9 cellular contexts compared by ENCODE assay signal in the genomic region with DNA sequence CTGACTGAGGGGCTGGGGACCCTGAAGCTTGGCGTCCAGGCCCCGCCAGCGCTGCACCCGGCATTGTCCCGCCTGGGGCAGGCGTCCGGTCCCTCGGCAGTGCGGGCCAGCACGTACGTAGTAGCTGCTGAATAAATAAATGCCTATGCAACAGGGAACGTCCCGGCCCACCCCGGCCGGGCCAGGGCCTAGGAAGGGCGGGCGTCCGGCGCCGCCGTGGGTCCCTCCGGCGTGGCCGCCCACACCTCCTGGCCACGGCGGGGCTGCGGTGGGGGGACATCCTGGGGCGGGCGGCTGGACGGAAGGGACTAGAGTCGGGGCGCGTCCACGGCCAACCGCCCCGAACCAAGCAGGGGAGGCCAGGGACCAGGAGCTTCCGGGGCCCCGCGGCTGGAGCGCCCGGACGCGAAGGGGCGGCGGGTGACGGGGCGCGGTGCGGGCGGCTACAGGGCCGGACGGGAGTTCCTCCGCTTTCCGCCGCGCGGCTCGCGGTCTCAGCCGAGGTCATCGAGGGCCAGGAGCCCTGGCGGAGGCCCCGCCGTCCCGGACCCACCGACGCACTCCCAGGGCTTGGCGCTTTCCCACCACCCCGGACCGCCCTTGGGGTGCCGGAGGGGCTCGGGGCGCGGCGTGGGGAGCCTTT. TPM values are rescaled to one million over a fixed set of nuclear protein-coding genes. Genes with fewer than 3 reads are reported as not detected.
DNase-seq lines count a peak whose midpoint lies in the region; ATAC-seq and TF ChIP-seq lines count a peak whose summit lies in the region.
"Had no signal": no experiment of that assay in that cellular context is flagged by ENCODE, and none has a peak within 500 bp of the region (broad histone marks: within the 10 kb centered on the region; RNA-seq: fewer than 3 reads in every experiment).

No MANE protein-coding gene starts in this region.

- DNase-seq in 8988T: peak; percentile 70
- DNase-seq in HPDE6-E6E7 (ENCODE audit: extremely low spot score): peak; percentile 35
- DNase-seq in activated T-helper 2 cell treated with anti-CD3 and anti-CD28 coated beads, Interferon-gamma antibody, Interleukin-2, Interleukin-4, amounts not matched to agents 10 μg/mL and 5 μg/mL and 100 μg/mL, durations not matched to agents 14 hours and 24 hours and 36 hours (ENCODE audit: low spot score): peak; percentile 9
- DNase-seq in fibroblast of pulmonary artery (ENCODE audit: low read depth): peak; percentile 61
- DNase-seq in natural killer cell: peak; percentile 40
- DNase-seq in RPMI8226: no peak
- no peak for DNase-seq in cerebellum (ENCODE audit: low spot score)
- DNase-seq: DND-41 had no signal

- TF ChIP-seq CTCF in fibroblast of pulmonary artery (IDR thresholded peaks at IDR 0.05; ENCODE audit: low read length, missing control alignments): no peak
- no peak for TF ChIP-seq CTCF in natural killer cell (IDR thresholded peaks at IDR 0.05)

- ATAC-seq in GM19438 (IDR thresholded peaks at IDR 0.05; ENCODE audit: low read depth, unreplicated experiment) (peak; percentile 27), natural killer cell (peak; percentile 27 to 47 (median 29))

- H3K4me3 Mint-ChIP-seq in activated T-helper 2 cell treated with anti-CD3 and anti-CD28 coated beads, Interferon-gamma antibody, Interleukin-2, Interleukin-4, amounts not matched to agents 10 μg/mL and 5 μg/mL and 100 μg/mL, durations not matched to agents 14 hours and 24 hours and 36 hours (ENCODE audit: low read depth): peak overlapping the region; percentile 21
- H3K4me3 Mint-ChIP-seq in natural killer cell: peak overlapping the region; percentile 84

- no peak overlapping the region for H3K27ac Mint-ChIP-seq in activated T-helper 2 cell treated with anti-CD3 and anti-CD28 coated beads, Interferon-gamma antibody, Interleukin-2, Interleukin-4, amounts not matched to agents 10 μg/mL and 5 μg/mL and 100 μg/mL, durations not matched to agents 14 hours and 24 hours and 36 hours
- peak overlapping the region; percentile 57 to 87 for H3K27ac Mint-ChIP-seq in natural killer cell

- peaks cover 57% of the 10 kb centered on the region for H3K27me3 Mint-ChIP-seq in activated T-helper 2 cell treated with anti-CD3 and anti-CD28 coated beads, Interferon-gamma antibody, Interleukin-2, Interleukin-4, amounts not matched to agents 10 μg/mL and 5 μg/mL and 100 μg/mL, durations not matched to agents 14 hours and 24 hours and 36 hours (ENCODE audit: low read depth)
- H3K27me3 Mint-ChIP-seq in natural killer cell (ENCODE audit: low read depth in 2 of 2): peaks cover 8 to 15% of the 10 kb centered on the region in 2 donors

- H3K9me3 Mint-ChIP-seq in activated T-helper 2 cell treated with anti-CD3 and anti-CD28 coated beads, Interferon-gamma antibody, Interleukin-2, Interleukin-4, amounts not matched to agents 10 μg/mL and 5 μg/mL and 100 μg/mL, durations not matched to agents 14 hours and 24 hours and 36 hours: no peaks in the 10 kb centered on the region
- no peaks in the 10 kb centered on the region for H3K9me3 Mint-ChIP-seq in natural killer cell

- H3K4me1 Mint-ChIP-seq in activated T-helper 2 cell treated with anti-CD3 and anti-CD28 coated beads, Interferon-gamma antibody, Interleukin-2, Interleukin-4, amounts not matched to agents 10 μg/mL and 5 μg/mL and 100 μg/mL, durations not matched to agents 14 hours and 24 hours and 36 hours (ENCODE audit: low read depth): no peaks in the 10 kb centered on the region
- H3K4me1 Mint-ChIP-seq in natural killer cell: peaks cover 12 to 13% of the 10 kb centered on the region in 2 donors

- no peaks in the 10 kb centered on the region for H3K36me3 Mint-ChIP-seq in activated T-helper 2 cell treated with anti-CD3 and anti-CD28 coated beads, Interferon-gamma antibody, Interleukin-2, Interleukin-4, amounts not matched to agents 10 μg/mL and 5 μg/mL and 100 μg/mL, durations not matched to agents 14 hours and 24 hours and 36 hours (ENCODE audit: low read depth)
- no peaks in the 10 kb centered on the region for H3K36me3 Mint-ChIP-seq in natural killer cell

- H3K4me3 ChIP-seq in fibroblast of pulmonary artery (replicated peaks; ENCODE audit: low read depth, low read length): peak overlapping the region; percentile 78

- intact Hi-C loops in activated T-helper 2 cell treated with anti-CD3 and anti-CD28 coated beads, Interferon-gamma antibody, Interleukin-2, Interleukin-4, amounts not matched to agents 10 μg/mL and 5 μg/mL and 100 μg/mL, durations not matched to agents 14 hours and 24 hours and 36 hours (cut with micrococcal nuclease): loop anchor here (10.0 kb wide), 1 partner anchor 953 kb away; no protein-coding TSS in a partner anchor
- intact Hi-C loops in natural killer cell (cut with micrococcal nuclease): loop anchor here (2.0 kb wide), 1 partner anchor 347 kb away; a partner anchor contains a TSS

RNA-seq across cellular contexts. Expression of a gene that starts 0.9 kb away (rescaled TPM):
- 0.50 and 0.55 TPM in 2 replicates for total RNA-seq in activated T-helper 2 cell treated with anti-CD3 and anti-CD28 coated beads, Interferon-gamma antibody, Interleukin-2, Interleukin-4, amounts not matched to agents 10 μg/mL and 5 μg/mL and 100 μg/mL, durations not matched to agents 14 hours and 24 hours and 36 hours
- total RNA-seq in natural killer cell (10 to 100 TPM in 1 of 3 donors, 1 to 10 TPM in 2; 8.2 to 22.7 (median 9.2) TPM), cerebellum (50.1 TPM)

Comparison
In these comparisons a context has a peak if more than half of its experiments do, and no peak if none do; other contexts are left out.
1. DNase-seq: peak in 8988T (single experiment), HPDE6-E6E7 (single experiment), activated T-helper 2 cell treated with anti-CD3 and anti-CD28 coated beads, Interferon-gamma antibody, Interleukin-2, Interleukin-4, amounts not matched to agents 10 μg/mL and 5 μg/mL and 100 μg/mL, durations not matched to agents 14 hours and 24 hours and 36 hours (single experiment), fibroblast of pulmonary artery (single experiment) and natural killer cell (single experiment); none in RPMI8226 (single experiment) and cerebellum (single experiment).